1 cellular context compared by ENCODE assay signal in the genomic region with DNA sequence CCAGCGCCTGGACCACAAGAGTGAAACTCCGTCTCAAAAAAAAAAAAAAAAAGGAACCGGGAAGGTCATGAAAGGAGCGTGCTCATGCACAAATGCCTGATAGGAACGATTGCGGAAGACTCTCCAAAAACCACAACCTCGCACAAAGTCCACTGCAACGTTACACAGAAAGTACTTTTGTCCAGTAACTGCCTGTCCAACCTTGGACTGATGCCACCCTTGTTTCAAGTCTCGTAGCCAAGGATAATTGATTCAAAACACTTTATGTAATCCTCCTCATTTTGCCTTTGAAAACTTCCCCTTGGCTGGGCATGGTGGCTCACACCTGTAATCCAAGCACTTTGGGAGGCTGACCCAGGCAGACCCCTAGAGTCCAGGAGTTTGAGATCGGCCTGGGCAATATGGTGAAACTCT.
TF ChIP-seq lines count a peak whose summit lies in the region.

No MANE protein-coding gene starts in this region.

TF ChIP-seq in HepG2, 621 proteins besides CTCF, POLR2A, EP300 and RAD21 (continued from another document and continues in another):
- TF ChIP-seq, protein P1, sequence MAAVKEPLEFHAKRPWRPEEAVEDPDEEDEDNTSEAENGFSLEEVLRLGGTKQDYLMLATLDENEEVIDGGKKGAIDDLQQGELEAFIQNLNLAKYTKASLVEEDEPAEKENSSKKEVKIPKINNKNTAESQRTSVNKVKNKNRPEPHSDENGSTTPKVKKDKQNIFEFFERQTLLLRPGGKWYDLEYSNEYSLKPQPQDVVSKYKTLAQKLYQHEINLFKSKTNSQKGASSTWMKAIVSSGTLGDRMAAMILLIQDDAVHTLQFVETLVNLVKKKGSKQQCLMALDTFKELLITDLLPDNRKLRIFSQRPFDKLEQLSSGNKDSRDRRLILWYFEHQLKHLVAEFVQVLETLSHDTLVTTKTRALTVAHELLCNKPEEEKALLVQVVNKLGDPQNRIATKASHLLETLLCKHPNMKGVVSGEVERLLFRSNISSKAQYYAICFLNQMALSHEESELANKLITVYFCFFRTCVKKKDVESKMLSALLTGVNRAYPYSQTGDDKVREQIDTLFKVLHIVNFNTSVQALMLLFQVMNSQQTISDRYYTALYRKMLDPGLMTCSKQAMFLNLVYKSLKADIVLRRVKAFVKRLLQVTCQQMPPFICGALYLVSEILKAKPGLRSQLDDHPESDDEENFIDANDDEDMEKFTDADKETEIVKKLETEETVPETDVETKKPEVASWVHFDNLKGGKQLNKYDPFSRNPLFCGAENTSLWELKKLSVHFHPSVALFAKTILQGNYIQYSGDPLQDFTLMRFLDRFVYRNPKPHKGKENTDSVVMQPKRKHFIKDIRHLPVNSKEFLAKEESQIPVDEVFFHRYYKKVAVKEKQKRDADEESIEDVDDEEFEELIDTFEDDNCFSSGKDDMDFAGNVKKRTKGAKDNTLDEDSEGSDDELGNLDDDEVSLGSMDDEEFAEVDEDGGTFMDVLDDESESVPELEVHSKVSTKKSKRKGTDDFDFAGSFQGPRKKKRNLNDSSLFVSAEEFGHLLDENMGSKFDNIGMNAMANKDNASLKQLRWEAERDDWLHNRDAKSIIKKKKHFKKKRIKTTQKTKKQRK (IDR thresholded peaks at IDR 0.05; ENCODE audit: low read length), result no peak
- TF ChIP-seq, protein P2, sequence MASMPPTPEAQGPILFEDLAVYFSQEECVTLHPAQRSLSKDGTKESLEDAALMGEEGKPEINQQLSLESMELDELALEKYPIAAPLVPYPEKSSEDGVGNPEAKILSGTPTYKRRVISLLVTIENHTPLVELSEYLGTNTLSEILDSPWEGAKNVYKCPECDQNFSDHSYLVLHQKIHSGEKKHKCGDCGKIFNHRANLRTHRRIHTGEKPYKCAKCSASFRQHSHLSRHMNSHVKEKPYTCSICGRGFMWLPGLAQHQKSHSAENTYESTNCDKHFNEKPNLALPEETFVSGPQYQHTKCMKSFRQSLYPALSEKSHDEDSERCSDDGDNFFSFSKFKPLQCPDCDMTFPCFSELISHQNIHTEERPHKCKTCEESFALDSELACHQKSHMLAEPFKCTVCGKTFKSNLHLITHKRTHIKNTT (CRISPR knock-in tag; IDR thresholded peaks at IDR 0.05), result no peak
- TF ChIP-seq, protein P3, sequence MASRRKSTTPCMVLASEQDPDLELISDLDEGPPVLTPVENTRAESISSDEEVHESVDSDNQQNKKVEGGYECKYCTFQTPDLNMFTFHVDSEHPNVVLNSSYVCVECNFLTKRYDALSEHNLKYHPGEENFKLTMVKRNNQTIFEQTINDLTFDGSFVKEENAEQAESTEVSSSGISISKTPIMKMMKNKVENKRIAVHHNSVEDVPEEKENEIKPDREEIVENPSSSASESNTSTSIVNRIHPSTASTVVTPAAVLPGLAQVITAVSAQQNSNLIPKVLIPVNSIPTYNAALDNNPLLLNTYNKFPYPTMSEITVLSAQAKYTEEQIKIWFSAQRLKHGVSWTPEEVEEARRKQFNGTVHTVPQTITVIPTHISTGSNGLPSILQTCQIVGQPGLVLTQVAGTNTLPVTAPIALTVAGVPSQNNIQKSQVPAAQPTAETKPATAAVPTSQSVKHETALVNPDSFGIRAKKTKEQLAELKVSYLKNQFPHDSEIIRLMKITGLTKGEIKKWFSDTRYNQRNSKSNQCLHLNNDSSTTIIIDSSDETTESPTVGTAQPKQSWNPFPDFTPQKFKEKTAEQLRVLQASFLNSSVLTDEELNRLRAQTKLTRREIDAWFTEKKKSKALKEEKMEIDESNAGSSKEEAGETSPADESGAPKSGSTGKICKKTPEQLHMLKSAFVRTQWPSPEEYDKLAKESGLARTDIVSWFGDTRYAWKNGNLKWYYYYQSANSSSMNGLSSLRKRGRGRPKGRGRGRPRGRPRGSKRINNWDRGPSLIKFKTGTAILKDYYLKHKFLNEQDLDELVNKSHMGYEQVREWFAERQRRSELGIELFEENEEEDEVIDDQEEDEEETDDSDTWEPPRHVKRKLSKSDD (CRISPR knock-in tag; IDR thresholded peaks at IDR 0.05; ENCODE audit: low read depth), result no peak; the same call in 1 of the 2 replicates
- TF ChIP-seq ZSCAN25 (CRISPR knock-in tag; IDR thresholded peaks at IDR 0.05) (no peak), ZNF205 (CRISPR knock-in tag; IDR thresholded peaks at IDR 0.05) (no peak), ZFP36L2 (CRISPR knock-in tag; IDR thresholded peaks at IDR 0.05) (no peak), ZNF451 (CRISPR knock-in tag; IDR thresholded peaks at IDR 0.05) (no peak), ZNF232 (CRISPR knock-in tag; IDR thresholded peaks at IDR 0.05; ENCODE audit: borderline replicate concordance) (no peak), NFYC (CRISPR knock-in tag; IDR thresholded peaks at IDR 0.05) (no peak), NFKB2 (CRISPR knock-in tag; IDR thresholded peaks at IDR 0.05; ENCODE audit: borderline replicate concordance) (no peak), IKZF1 (IDR thresholded peaks at IDR 0.05) (no peak), ETV6 (CRISPR knock-in tag; conservative IDR thresholded peaks at IDR 0.05) (no peak), SMARCE1 (IDR thresholded peaks at IDR 0.05; ENCODE audit: borderline replicate concordance) (no peak), SP2 (CRISPR knock-in tag; IDR thresholded peaks at IDR 0.05) (no peak), ISL2 (CRISPR knock-in tag; IDR thresholded peaks at IDR 0.05) (peak; percentile 85), MAFG (CRISPR knock-in tag; IDR thresholded peaks at IDR 0.05) (no peak), ZNF737 (CRISPR knock-in tag; IDR thresholded peaks at IDR 0.05; ENCODE audit: borderline replicate concordance) (no peak), SNRNP70 (IDR thresholded peaks at IDR 0.05; ENCODE audit: low read depth, low read length) (no peak), ZNF230 (CRISPR knock-in tag; IDR thresholded peaks at IDR 0.05) (no peak), YY1 (IDR thresholded peaks at IDR 0.05; ENCODE audit: insufficient read depth, insufficient replicate concordance, low read depth, low read length) (no peak), NFE2L2 (IDR thresholded peaks at IDR 0.05; ENCODE audit: low read length) (no peak), ZNF652 (CRISPR knock-in tag; IDR thresholded peaks at IDR 0.05; ENCODE audit: borderline replicate concordance, low read depth) (no peak; the same call in 1 of the 2 replicates), AKAP8 (CRISPR knock-in tag; IDR thresholded peaks at IDR 0.05) (no peak), TOPORS (CRISPR knock-in tag; IDR thresholded peaks at IDR 0.05) (peak; percentile 68; the same call in 1 of the 2 replicates)
- TF ChIP-seq, protein P4, sequence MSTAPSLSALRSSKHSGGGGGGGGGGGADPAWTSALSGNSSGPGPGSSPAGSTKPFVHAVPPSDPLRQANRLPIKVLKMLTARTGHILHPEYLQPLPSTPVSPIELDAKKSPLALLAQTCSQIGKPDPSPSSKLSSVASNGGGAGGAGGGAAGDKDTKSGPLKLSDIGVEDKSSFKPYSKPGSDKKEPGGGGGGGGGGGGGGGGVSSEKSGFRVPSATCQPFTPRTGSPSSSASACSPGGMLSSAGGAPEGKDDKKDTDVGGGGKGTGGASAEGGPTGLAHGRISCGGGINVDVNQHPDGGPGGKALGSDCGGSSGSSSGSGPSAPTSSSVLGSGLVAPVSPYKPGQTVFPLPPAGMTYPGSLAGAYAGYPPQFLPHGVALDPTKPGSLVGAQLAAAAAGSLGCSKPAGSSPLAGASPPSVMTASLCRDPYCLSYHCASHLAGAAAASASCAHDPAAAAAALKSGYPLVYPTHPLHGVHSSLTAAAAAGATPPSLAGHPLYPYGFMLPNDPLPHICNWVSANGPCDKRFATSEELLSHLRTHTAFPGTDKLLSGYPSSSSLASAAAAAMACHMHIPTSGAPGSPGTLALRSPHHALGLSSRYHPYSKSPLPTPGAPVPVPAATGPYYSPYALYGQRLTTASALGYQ (CRISPR knock-in tag; IDR thresholded peaks at IDR 0.05), result peak; percentile 70; the same call in 1 of the 2 replicates
- TF ChIP-seq, protein P5, sequence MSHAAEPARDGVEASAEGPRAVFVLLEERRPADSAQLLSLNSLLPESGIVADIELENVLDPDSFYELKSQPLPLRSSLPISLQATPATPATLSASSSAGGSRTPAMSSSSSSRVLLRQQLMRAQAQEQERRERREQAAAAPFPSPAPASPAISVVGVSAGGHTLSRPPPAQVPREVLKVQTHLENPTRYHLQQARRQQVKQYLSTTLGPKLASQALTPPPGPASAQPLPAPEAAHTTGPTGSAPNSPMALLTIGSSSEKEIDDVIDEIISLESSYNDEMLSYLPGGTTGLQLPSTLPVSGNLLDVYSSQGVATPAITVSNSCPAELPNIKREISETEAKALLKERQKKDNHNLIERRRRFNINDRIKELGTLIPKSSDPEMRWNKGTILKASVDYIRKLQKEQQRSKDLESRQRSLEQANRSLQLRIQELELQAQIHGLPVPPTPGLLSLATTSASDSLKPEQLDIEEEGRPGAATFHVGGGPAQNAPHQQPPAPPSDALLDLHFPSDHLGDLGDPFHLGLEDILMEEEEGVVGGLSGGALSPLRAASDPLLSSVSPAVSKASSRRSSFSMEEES (CRISPR knock-in tag; IDR thresholded peaks at IDR 0.05), result peak; percentile 38; the same call in 1 of the 2 replicates
- TF ChIP-seq, protein P6, sequence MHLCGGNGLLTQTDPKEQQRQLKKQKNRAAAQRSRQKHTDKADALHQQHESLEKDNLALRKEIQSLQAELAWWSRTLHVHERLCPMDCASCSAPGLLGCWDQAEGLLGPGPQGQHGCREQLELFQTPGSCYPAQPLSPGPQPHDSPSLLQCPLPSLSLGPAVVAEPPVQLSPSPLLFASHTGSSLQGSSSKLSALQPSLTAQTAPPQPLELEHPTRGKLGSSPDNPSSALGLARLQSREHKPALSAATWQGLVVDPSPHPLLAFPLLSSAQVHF (CRISPR knock-in tag; IDR thresholded peaks at IDR 0.05), result no peak
- TF ChIP-seq, protein P7, sequence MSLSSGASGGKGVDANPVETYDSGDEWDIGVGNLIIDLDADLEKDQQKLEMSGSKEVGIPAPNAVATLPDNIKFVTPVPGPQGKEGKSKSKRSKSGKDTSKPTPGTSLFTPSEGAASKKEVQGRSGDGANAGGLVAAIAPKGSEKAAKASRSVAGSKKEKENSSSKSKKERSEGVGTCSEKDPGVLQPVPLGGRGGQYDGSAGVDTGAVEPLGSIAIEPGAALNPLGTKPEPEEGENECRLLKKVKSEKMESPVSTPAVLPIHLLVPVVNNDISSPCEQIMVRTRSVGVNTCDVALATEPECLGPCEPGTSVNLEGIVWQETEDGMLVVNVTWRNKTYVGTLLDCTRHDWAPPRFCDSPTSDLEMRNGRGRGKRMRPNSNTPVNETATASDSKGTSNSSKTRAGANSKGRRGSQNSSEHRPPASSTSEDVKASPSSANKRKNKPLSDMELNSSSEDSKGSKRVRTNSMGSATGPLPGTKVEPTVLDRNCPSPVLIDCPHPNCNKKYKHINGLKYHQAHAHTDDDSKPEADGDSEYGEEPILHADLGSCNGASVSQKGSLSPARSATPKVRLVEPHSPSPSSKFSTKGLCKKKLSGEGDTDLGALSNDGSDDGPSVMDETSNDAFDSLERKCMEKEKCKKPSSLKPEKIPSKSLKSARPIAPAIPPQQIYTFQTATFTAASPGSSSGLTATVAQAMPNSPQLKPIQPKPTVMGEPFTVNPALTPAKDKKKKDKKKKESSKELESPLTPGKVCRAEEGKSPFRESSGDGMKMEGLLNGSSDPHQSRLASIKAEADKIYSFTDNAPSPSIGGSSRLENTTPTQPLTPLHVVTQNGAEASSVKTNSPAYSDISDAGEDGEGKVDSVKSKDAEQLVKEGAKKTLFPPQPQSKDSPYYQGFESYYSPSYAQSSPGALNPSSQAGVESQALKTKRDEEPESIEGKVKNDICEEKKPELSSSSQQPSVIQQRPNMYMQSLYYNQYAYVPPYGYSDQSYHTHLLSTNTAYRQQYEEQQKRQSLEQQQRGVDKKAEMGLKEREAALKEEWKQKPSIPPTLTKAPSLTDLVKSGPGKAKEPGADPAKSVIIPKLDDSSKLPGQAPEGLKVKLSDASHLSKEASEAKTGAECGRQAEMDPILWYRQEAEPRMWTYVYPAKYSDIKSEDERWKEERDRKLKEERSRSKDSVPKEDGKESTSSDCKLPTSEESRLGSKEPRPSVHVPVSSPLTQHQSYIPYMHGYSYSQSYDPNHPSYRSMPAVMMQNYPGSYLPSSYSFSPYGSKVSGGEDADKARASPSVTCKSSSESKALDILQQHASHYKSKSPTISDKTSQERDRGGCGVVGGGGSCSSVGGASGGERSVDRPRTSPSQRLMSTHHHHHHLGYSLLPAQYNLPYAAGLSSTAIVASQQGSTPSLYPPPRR (CRISPR knock-in tag; IDR thresholded peaks at IDR 0.05; ENCODE audit: borderline replicate concordance), result peak; percentile 69
- TF ChIP-seq, protein P8, sequence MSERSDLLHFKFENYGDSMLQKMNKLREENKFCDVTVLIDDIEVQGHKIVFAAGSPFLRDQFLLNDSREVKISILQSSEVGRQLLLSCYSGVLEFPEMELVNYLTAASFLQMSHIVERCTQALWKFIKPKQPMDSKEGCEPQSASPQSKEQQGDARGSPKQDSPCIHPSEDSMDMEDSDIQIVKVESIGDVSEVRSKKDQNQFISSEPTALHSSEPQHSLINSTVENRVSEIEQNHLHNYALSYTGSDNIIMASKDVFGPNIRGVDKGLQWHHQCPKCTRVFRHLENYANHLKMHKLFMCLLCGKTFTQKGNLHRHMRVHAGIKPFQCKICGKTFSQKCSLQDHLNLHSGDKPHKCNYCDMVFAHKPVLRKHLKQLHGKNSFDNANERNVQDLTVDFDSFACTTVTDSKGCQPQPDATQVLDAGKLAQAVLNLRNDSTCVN (CRISPR knock-in tag; IDR thresholded peaks at IDR 0.05; ENCODE audit: borderline replicate concordance), result no peak
- TF ChIP-seq, protein P9, sequence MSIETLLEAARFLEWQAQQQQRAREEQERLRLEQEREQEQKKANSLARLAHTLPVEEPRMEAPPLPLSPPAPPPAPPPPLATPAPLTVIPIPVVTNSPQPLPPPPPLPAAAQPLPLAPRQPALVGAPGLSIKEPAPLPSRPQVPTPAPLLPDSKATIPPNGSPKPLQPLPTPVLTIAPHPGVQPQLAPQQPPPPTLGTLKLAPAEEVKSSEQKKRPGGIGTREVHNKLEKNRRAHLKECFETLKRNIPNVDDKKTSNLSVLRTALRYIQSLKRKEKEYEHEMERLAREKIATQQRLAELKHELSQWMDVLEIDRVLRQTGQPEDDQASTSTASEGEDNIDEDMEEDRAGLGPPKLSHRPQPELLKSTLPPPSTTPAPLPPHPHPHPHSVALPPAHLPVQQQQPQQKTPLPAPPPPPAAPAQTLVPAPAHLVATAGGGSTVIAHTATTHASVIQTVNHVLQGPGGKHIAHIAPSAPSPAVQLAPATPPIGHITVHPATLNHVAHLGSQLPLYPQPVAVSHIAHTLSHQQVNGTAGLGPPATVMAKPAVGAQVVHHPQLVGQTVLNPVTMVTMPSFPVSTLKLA (IDR thresholded peaks at IDR 0.05), result peak; percentile 21; the same call in 1 of the 2 replicates
